In genomic region chr2:234025475-234025874, GRCh38 we compare ENCODE assay signal across 9 cellular contexts. TPM values are rescaled to one million over a fixed set of nuclear protein-coding genes. Genes with fewer than 3 reads are reported as not detected.
DNase-seq lines count a peak whose midpoint lies in the region; ATAC-seq, FAIRE-seq and TF ChIP-seq lines count a peak whose summit lies in the region.
"Had no signal": no experiment of that assay in that cellular context is flagged by ENCODE, and none has a peak within 500 bp of the region (broad histone marks: within the 10 kb centered on the region; RNA-seq: fewer than 3 reads in every experiment).

No MANE protein-coding gene starts in this region.

- H3F3A ChIP-seq in MM.1S (ENCODE audit: insufficient read depth, low read length): peaks cover 6% of the 10 kb centered on the region; the same call in 1 of the 2 replicates

- no peaks in the 10 kb centered on the region for H4K20me1 ChIP-seq in MM.1S (ENCODE audit: insufficient read depth, low read length)

- peaks cover 3% of the 10 kb centered on the region for H3K36me3 Mint-ChIP-seq in central memory CD8-positive, alpha-beta T cell (ENCODE audit: insufficient read depth)

- H3K36me3 ChIP-seq in MM.1S (replicated peaks; ENCODE audit: insufficient read depth, low read length) (no peaks in the 10 kb centered on the region), skeletal muscle satellite cell (ENCODE audit: insufficient read depth, low read length) (no peaks in the 10 kb centered on the region)

- H3K4me3 ChIP-seq in MM.1S (ENCODE audit: low read length): peak overlapping the region; percentile 46; the same call in 1 of the 2 replicates
- peak overlapping the region; percentile 55 for H3K4me3 ChIP-seq in skeletal muscle satellite cell (ENCODE audit: low read length)
- H3K4me3 ChIP-seq: lung had no signal

- peak overlapping the region; percentile 96 for H3K27ac Mint-ChIP-seq in central memory CD8-positive, alpha-beta T cell (ENCODE audit: low read depth)

- peak; percentile 57 for ATAC-seq in GM18511 (IDR thresholded peaks at IDR 0.05; ENCODE audit: unreplicated experiment)
- ATAC-seq in central memory CD8-positive, alpha-beta T cell (replicated peaks; ENCODE audit: extremely low read depth, poor library complexity, severe bottlenecking): peak; percentile 75
- ATAC-seq in HG02885 (IDR thresholded peaks at IDR 0.05; ENCODE audit: poor library complexity, unreplicated experiment): no peak

- no peak for TF ChIP-seq CTCF in MM.1S (IDR thresholded peaks at IDR 0.05; ENCODE audit: low read length)

- DNase-seq in MM.1S (peak; percentile 73), NCI-H2029 (lab: John Stamatoyannopoulos, UW) (no peak), RCC 7860 (ENCODE audit: low spot score) (no peak)
- DNase-seq in central memory CD8-positive, alpha-beta T cell (ENCODE audit: low spot score in 2 of 2): no peak
- DNase-seq: anterior cingulate cortex had no signal

- H3K27me3 Mint-ChIP-seq in central memory CD8-positive, alpha-beta T cell: no peaks in the 10 kb centered on the region

- H3K4me2 ChIP-seq in MM.1S (ENCODE audit: low read depth, low read length) (peak overlapping the region; percentile 86), skeletal muscle satellite cell (ENCODE audit: low read length) (peak overlapping the region; percentile 68)

- peak overlapping the region; percentile 53; the same call in 1 of the 2 replicates for H3K27ac ChIP-seq in MM.1S (ENCODE audit: low read length)

- H3K9me3 Mint-ChIP-seq in central memory CD8-positive, alpha-beta T cell: peaks cover 6% of the 10 kb centered on the region

- no peaks in the 10 kb centered on the region for H3K79me2 ChIP-seq in MM.1S (ENCODE audit: low read length)

- peak overlapping the region; percentile 42; the same call in 1 of the 2 replicates for H3K9ac ChIP-seq in MM.1S (ENCODE audit: low read length)
- H3K9ac ChIP-seq in skeletal muscle satellite cell (ENCODE audit: low read depth, low read length): no peak overlapping the region

- H3K4me1 Mint-ChIP-seq in central memory CD8-positive, alpha-beta T cell: peaks cover 70% of the 10 kb centered on the region

- H3K9me2 ChIP-seq in MM.1S (replicated peaks; ENCODE audit: insufficient read depth, low read length): no peaks in the 10 kb centered on the region

- H3K9me3 ChIP-seq in MM.1S (replicated peaks; ENCODE audit: insufficient read depth, low read length): no peaks in the 10 kb centered on the region
- H3K9me3 ChIP-seq in skeletal muscle satellite cell (replicated peaks; ENCODE audit: low read length): no peaks in the 10 kb centered on the region

- FAIRE-seq in RCC 7860 (lab: Jason Lieb, UNC): no peak

- H3K27me3 ChIP-seq in MM.1S (replicated peaks; ENCODE audit: insufficient read depth, low read length) (no peaks in the 10 kb centered on the region), skeletal muscle satellite cell (ENCODE audit: control insufficient read depth, insufficient read depth, low read length) (peaks cover 11% of the 10 kb centered on the region)

- peak overlapping the region; percentile 79 for H3K4me3 Mint-ChIP-seq in central memory CD8-positive, alpha-beta T cell

- H2AFZ ChIP-seq in MM.1S (ENCODE audit: low read length): peak overlapping the region; percentile 77; the same call in 1 of the 2 replicates

- H3K4me1 ChIP-seq in MM.1S (ENCODE audit: low read length) (peaks cover 14% of the 10 kb centered on the region), skeletal muscle satellite cell (ENCODE audit: control insufficient read depth, insufficient read depth, low read length) (peaks cover 9% of the 10 kb centered on the region)

RNA-seq across cellular contexts. Expression of gene SPP2, which starts 25.0 kb away (rescaled TPM):
- total RNA-seq in skeletal muscle satellite cell (2012; rRNA removed): not detected in 2 replicates
- total RNA-seq: lung had no signal
